In genomic region chr1:151993084-151993733, GRCh38 we compare ENCODE assay signal across 1 cellular context.
TF ChIP-seq lines count a peak whose summit lies in the region.

No MANE protein-coding gene starts in this region.

TF ChIP-seq in HEK293, 187 proteins besides CTCF, POLR2A, EP300 and RAD21 (continued from another document and continues in another):
- TF ChIP-seq HIC1 (tag by site-specific recombination; IDR thresholded peaks at IDR 0.05) (no peak), KLF7 (tag by site-specific recombination; IDR thresholded peaks at IDR 0.05; ENCODE audit: borderline replicate concordance) (no peak; the same call in 1 of the 2 replicates), ZNF302 (tag by site-specific recombination; IDR thresholded peaks at IDR 0.05; ENCODE audit: low read depth) (no peak), ZNF585B (tag by site-specific recombination; IDR thresholded peaks at IDR 0.05) (no peak), ZBTB17 (tag by site-specific recombination; IDR thresholded peaks at IDR 0.05) (no peak), OVOL3 (tag by site-specific recombination; IDR thresholded peaks at IDR 0.05) (no peak), PATZ1 (tag by site-specific recombination; IDR thresholded peaks at IDR 0.05) (peak; percentile 60), ZSCAN18 (tag by site-specific recombination; IDR thresholded peaks at IDR 0.05) (no peak), AEBP2 (tag by site-specific recombination; IDR thresholded peaks at IDR 0.05; ENCODE audit: borderline replicate concordance) (no peak), ATF2 (tag by site-specific recombination; IDR thresholded peaks at IDR 0.05; ENCODE audit: low read depth) (no peak), BCL11B (tag by site-specific recombination; IDR thresholded peaks at IDR 0.05; ENCODE audit: low read depth) (no peak), ZFHX2 (tag by site-specific recombination; conservative IDR thresholded peaks at IDR 0.05) (peak; percentile 97), ZNF146 (tag by site-specific recombination; IDR thresholded peaks at IDR 0.05) (no peak), ZNF223 (tag by site-specific recombination; IDR thresholded peaks at IDR 0.05) (no peak), ZNF24 (tag by site-specific recombination; IDR thresholded peaks at IDR 0.05) (no peak), ZNF843 (tag by site-specific recombination; IDR thresholded peaks at IDR 0.05) (no peak), ZNF155 (tag by site-specific recombination; IDR thresholded peaks at IDR 0.05) (no peak), ZBTB21 (tag by site-specific recombination; IDR thresholded peaks at IDR 0.05) (no peak), GLIS1 (tag by site-specific recombination; IDR thresholded peaks at IDR 0.05) (no peak), ZNF133 (tag by site-specific recombination; IDR thresholded peaks at IDR 0.05) (no peak), ZNF398 (tag by site-specific recombination; IDR thresholded peaks at IDR 0.05) (no peak), YY1 (tag by site-specific recombination; IDR thresholded peaks at IDR 0.05) (no peak), ZNF366 (tag by site-specific recombination; conservative IDR thresholded peaks at IDR 0.05) (peak; percentile 14; the same call in 1 of the 2 replicates), ZBTB1 (tag by site-specific recombination; IDR thresholded peaks at IDR 0.05) (no peak), PBX3 (CRISPR knock-in tag; IDR thresholded peaks at IDR 0.05) (no peak), TRIM28 (IDR thresholded peaks at IDR 0.05; ENCODE audit: borderline replicate concordance, low read length) (no peak), ZNF202 (tag by site-specific recombination; IDR thresholded peaks at IDR 0.05; ENCODE audit: borderline replicate concordance) (no peak), PRDM2 (tag by site-specific recombination; IDR thresholded peaks at IDR 0.05; ENCODE audit: borderline replicate concordance) (no peak), ZFP37 (tag by site-specific recombination; IDR thresholded peaks at IDR 0.05) (no peak; the same call in 1 of the 2 replicates), REPIN1 (tag by site-specific recombination; IDR thresholded peaks at IDR 0.05; ENCODE audit: low read depth) (no peak), ZNF521 (tag by site-specific recombination; IDR thresholded peaks at IDR 0.05) (no peak), ZNF23 (tag by site-specific recombination; IDR thresholded peaks at IDR 0.05; ENCODE audit: borderline replicate concordance) (no peak), ZNF510 (tag by site-specific recombination; IDR thresholded peaks at IDR 0.05; ENCODE audit: insufficient replicate concordance) (no peak), ZNF140 (tag by site-specific recombination; IDR thresholded peaks at IDR 0.05) (no peak), ZNF518A (tag by site-specific recombination; conservative IDR thresholded peaks at IDR 0.05; ENCODE audit: low read depth) (no peak)
